Comparison of ENCODE assay signal across 6 cellular contexts in genomic region chr9:120016231-120016630, GRCh38.
"Had no signal": no experiment of that assay in that cellular context is flagged by ENCODE, and none has a peak within 500 bp of the region (broad histone marks: within the 10 kb centered on the region; RNA-seq: fewer than 3 reads in every experiment).

No MANE protein-coding gene starts in this region.

- H3K27ac Mint-ChIP-seq: HFFc6 had no signal

- H3K36me3 ChIP-seq: HAP-1 had no signal

- DNase-seq: GM23248, GOT3, H7, HFFc6, IMR-90 had no signal

- H3K4me1 ChIP-seq: HAP-1 had no signal

- H3K27ac ChIP-seq: GM23248 had no signal

- H3K4me3 ChIP-seq: GM23248, HAP-1 had no signal

- H3K4me3 Mint-ChIP-seq: HFFc6 had no signal

- H3K9ac ChIP-seq: GM23248 had no signal

- H3K9me3 ChIP-seq: HAP-1 had no signal
